1 cellular context compared by ENCODE assay signal in genomic region chr19:32651729-32652140, GRCh38.
TF ChIP-seq lines count a peak whose summit lies in the region.

No MANE protein-coding gene starts in this region.

TF ChIP-seq in HepG2, 621 proteins besides CTCF, POLR2A, EP300 and RAD21:
- TF ChIP-seq FOXK2 (IDR thresholded peaks at IDR 0.05) (no peak), NR2F1 (CRISPR knock-in tag; IDR thresholded peaks at IDR 0.05) (no peak), ZNF432 (CRISPR knock-in tag; IDR thresholded peaks at IDR 0.05; ENCODE audit: borderline replicate concordance) (no peak), ZNF124 (CRISPR knock-in tag; IDR thresholded peaks at IDR 0.05) (no peak), ZNF800 (CRISPR knock-in tag; IDR thresholded peaks at IDR 0.05) (no peak), KDM1A (CRISPR knock-in tag; IDR thresholded peaks at IDR 0.05) (no peak)
